1 cellular context compared by ENCODE assay signal in genomic region chr3:52211268-52211891, GRCh38.
TF ChIP-seq lines count a peak whose summit lies in the region.

No MANE protein-coding gene starts in this region.

TF ChIP-seq in GM12878, 131 proteins besides CTCF, POLR2A, EP300 and RAD21:
- TF ChIP-seq, protein P1, sequence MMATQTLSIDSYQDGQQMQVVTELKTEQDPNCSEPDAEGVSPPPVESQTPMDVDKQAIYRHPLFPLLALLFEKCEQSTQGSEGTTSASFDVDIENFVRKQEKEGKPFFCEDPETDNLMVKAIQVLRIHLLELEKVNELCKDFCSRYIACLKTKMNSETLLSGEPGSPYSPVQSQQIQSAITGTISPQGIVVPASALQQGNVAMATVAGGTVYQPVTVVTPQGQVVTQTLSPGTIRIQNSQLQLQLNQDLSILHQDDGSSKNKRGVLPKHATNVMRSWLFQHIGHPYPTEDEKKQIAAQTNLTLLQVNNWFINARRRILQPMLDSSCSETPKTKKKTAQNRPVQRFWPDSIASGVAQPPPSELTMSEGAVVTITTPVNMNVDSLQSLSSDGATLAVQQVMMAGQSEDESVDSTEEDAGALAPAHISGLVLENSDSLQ (IDR thresholded peaks at IDR 0.05), result no peak
- TF ChIP-seq MYB (IDR thresholded peaks at IDR 0.05; ENCODE audit: borderline replicate concordance, low read depth, low read length) (no peak), ZNF274 (IDR thresholded peaks at IDR 0.05; ENCODE audit: insufficient read depth, insufficient read length) (no peak), ZNF24 (IDR thresholded peaks at IDR 0.05) (no peak), ATF7 (IDR thresholded peaks at IDR 0.05; ENCODE audit: low read depth) (no peak), ZBTB40 (IDR thresholded peaks at IDR 0.05; ENCODE audit: borderline replicate concordance) (no peak)
